Comparison of ENCODE assay signal across 8 cellular contexts in genomic region chr11:129881570-129882170, GRCh38. TPM values are rescaled to one million over a fixed set of nuclear protein-coding genes. Genes with fewer than 3 reads are reported as not detected.
DNase-seq lines count a peak whose midpoint lies in the region; ATAC-seq and TF ChIP-seq lines count a peak whose summit lies in the region.

No MANE protein-coding gene starts in this region.

- POLR2A ChIA-PET in T-cell (lab: Charles Lee) (no interaction called here), MCF 10A (lab: Yijun Ruan, JAX) (interaction anchor here (1.4 to 1.5 kb wide), 2 partner anchors 14 to 20 kb away, joined by 3 to 8 read pairs; partner anchors contain the start of gene NFRKB)

- CTCF ChIA-PET in T-cell (lab: Charles Lee), result interaction anchor here (0.6 to 2.8 kb wide), 6 partner anchors 13 to 251 kb away, joined by 3 to 16 read pairs (median 4); no protein-coding TSS in a partner anchor
- CTCF ChIA-PET in MCF 10A (lab: Yijun Ruan, JAX), result interaction anchor here (0.6 to 3.2 kb wide), 14 partner anchors 9 to 265 kb away, joined by 3 to 7 read pairs (median 4); partner anchors contain the start of gene NFRKB

- ATAC-seq in HG03139 (IDR thresholded peaks at IDR 0.05; ENCODE audit: unreplicated experiment) (peak; percentile 71), T-cell (replicated peaks in 1 of 4) (peak; percentile 43 to 77 (median 70))

- intact Hi-C loops in MCF 10A (cut with micrococcal nuclease), result no loop called here

- DNase-seq in T-helper 2 cell, result peak in 3 of 5 experiments; percentile 10 to 33 (median 19)
- DNase-seq in T-helper 2 cell treated with Interferon-gamma antibody and Interleukin-4, amounts not matched to agents 5 μg/mL and 100 μg/mL, for 36 hours (ENCODE audit: low spot score), result no peak
- peak in 30 of 34 experiments; percentile 10 to 60 (median 42) for DNase-seq in T-cell
- peak; percentile 38 for DNase-seq in MCF 10A (ENCODE audit: unreplicated experiment)
- peak; percentile 34 for DNase-seq in myocyte (ENCODE audit: low read depth)
- no peak for DNase-seq in NK-92 (lab: John Stamatoyannopoulos, UW; ENCODE audit: unreplicated experiment)
- no peak for DNase-seq in NCI-H187 treated with DMSO at 0.1 percent for 48 hours (lab: John Stamatoyannopoulos, UW)

- H3K27ac Mint-ChIP-seq in T-helper 2 cell treated with Interferon-gamma antibody and Interleukin-4, amounts not matched to agents 5 μg/mL and 100 μg/mL, for 36 hours, result no peak overlapping the region
- H3K27ac Mint-ChIP-seq in T-cell, result peak overlapping the region in 1 of 2 donors; percentile 11
- H3K27ac Mint-ChIP-seq in MCF 10A (ENCODE audit: low read depth, unreplicated experiment), result no peak overlapping the region

- H3K4me3 Mint-ChIP-seq in T-helper 2 cell treated with Interferon-gamma antibody and Interleukin-4, amounts not matched to agents 5 μg/mL and 100 μg/mL, for 36 hours, result no peak overlapping the region
- H3K4me3 Mint-ChIP-seq in T-cell, result no peak overlapping the region
- H3K4me3 Mint-ChIP-seq in MCF 10A (ENCODE audit: unreplicated experiment), result no peak overlapping the region

- no peaks in the 10 kb centered on the region for H3K9me3 Mint-ChIP-seq in T-helper 2 cell treated with Interferon-gamma antibody and Interleukin-4, amounts not matched to agents 5 μg/mL and 100 μg/mL, for 36 hours
- no peaks in the 10 kb centered on the region for H3K9me3 Mint-ChIP-seq in T-cell
- H3K9me3 Mint-ChIP-seq in MCF 10A (ENCODE audit: unreplicated experiment), result no peaks in the 10 kb centered on the region

- no TSS peak for BruUV-seq in MCF 10A (replicated peaks; lab: Mats Ljungman, UMichigan)

- H3K4me1 Mint-ChIP-seq in T-helper 2 cell treated with Interferon-gamma antibody and Interleukin-4, amounts not matched to agents 5 μg/mL and 100 μg/mL, for 36 hours (ENCODE audit: low read depth), result no peaks in the 10 kb centered on the region
- H3K4me1 Mint-ChIP-seq in T-cell (peaks cover 0 to 5% (median 5%) of the 10 kb centered on the region in 3 donors), MCF 10A (ENCODE audit: insufficient read depth, unreplicated experiment) (no peaks in the 10 kb centered on the region)

- peak; percentile 43 for TF ChIP-seq CTCF in MCF 10A (IDR thresholded peaks at IDR 0.05; ENCODE audit: unreplicated experiment)

- no peaks in the 10 kb centered on the region for H3K27me3 Mint-ChIP-seq in T-helper 2 cell treated with Interferon-gamma antibody and Interleukin-4, amounts not matched to agents 5 μg/mL and 100 μg/mL, for 36 hours (ENCODE audit: low read depth)
- no peaks in the 10 kb centered on the region for H3K27me3 Mint-ChIP-seq in T-cell
- H3K27me3 Mint-ChIP-seq in MCF 10A (ENCODE audit: insufficient read depth, unreplicated experiment), result no peaks in the 10 kb centered on the region

- peaks cover 71% of the 10 kb centered on the region for H3K36me3 Mint-ChIP-seq in T-helper 2 cell treated with Interferon-gamma antibody and Interleukin-4, amounts not matched to agents 5 μg/mL and 100 μg/mL, for 36 hours (ENCODE audit: low read depth)
- H3K36me3 Mint-ChIP-seq in T-cell (peaks cover 78% of the 10 kb centered on the region), MCF 10A (ENCODE audit: insufficient read depth, unreplicated experiment) (peaks cover 89% of the 10 kb centered on the region)

RNA-seq across cellular contexts. Expression of gene NFRKB, which starts 13.7 kb away (rescaled TPM):
- 10 to 100 TPM; 49.7 to 83.9 (median 65.9) TPM for total RNA-seq in T-cell
- 34.0 and 37.4 TPM in 2 replicates for total RNA-seq in MCF 10A (2022)
- 20.6 and 25.1 TPM in 2 replicates for total RNA-seq in myocyte
- polyA plus RNA-seq in myocyte (2012), result 11.4 TPM

Comparison
In these comparisons a context has a peak if more than half of its experiments do, and no peak if none do; other contexts are left out.
1. DNase-seq: peak in T-helper 2 cell (3 of 5), T-cell (30 of 34), MCF 10A (single experiment) and myocyte (single experiment); none in T-helper 2 cell treated with Interferon-gamma antibody and Interleukin-4, amounts not matched to agents 5 μg/mL and 100 μg/mL, for 36 hours (single experiment), NK-92 (single experiment) and NCI-H187 treated with DMSO at 0.1 percent for 48 hours (single experiment).